ENCODE assay signal across 17 cellular contexts in genomic region chr17:63282455-63282854, GRCh38.
DNase-seq lines count a peak whose midpoint lies in the region; ATAC-seq, FAIRE-seq and TF ChIP-seq lines count a peak whose summit lies in the region.
"Had no signal": no experiment of that assay in that cellular context is flagged by ENCODE, and none has a peak within 500 bp of the region (broad histone marks: within the 10 kb centered on the region; RNA-seq: fewer than 3 reads in every experiment).

No MANE protein-coding gene starts in this region.

- TF ChIP-seq RAD21 in GM12878 (IDR thresholded peaks at IDR 0.05; ENCODE audit: insufficient read depth, low read depth, low read length): no peak

- H3K27me3 Mint-ChIP-seq in WTC11 (ENCODE audit: low read depth): no peaks in the 10 kb centered on the region
- H3K27me3 Mint-ChIP-seq: T-cell had no signal

- RAD21 ChIA-PET in GM12878 (lab: Charles Lee; ENCODE audit: unreplicated experiment): no interaction called here

- H3K4me2 ChIP-seq in GM12878 (ENCODE audit: control insufficient read depth, insufficient read depth): no peak overlapping the region
- H3K4me2 ChIP-seq: BLaER1 had no signal

- H3K9me3 ChIP-seq in GM12878 (replicated peaks; ENCODE audit: control insufficient read depth, insufficient read depth, low read length): no peaks in the 10 kb centered on the region; the same call in 2 of the 3 replicates

- intact Hi-C loops in GM12878 (cut with micrococcal nuclease; ENCODE audit: unreplicated experiment): no loop called here

- H3K4me3 Mint-ChIP-seq in WTC11: no peak overlapping the region
- H3K4me3 Mint-ChIP-seq: T-cell had no signal

- DNase-seq in GM12878 (ENCODE audit: low read depth, low spot score) (no peak), caudate nucleus (lab: John Stamatoyannopoulos, UW) (no peak), NCI-H345 treated with DMSO at 0.1 percent for 48 hours (lab: John Stamatoyannopoulos, UW; ENCODE audit: unreplicated experiment) (no peak), WTC11 (ENCODE audit: low spot score) (no peak)
- DNase-seq: brain microvascular endothelial cell, KBM-7, left colon, NCI-H146, NCI-H510A, T-cell had no signal

- CTCF ChIA-PET in GM12878 (lab: Yijun Ruan, JAX): no interaction called here
- CTCF ChIA-PET in WTC11 (lab: Charles Lee): no interaction called here

- H3K27ac Mint-ChIP-seq in WTC11: no peak overlapping the region
- H3K27ac Mint-ChIP-seq: T-cell had no signal

- H3K36me3 ChIP-seq in GM12878 (ENCODE audit: control insufficient read depth in 2 of 2, insufficient read depth in 2 of 2, low read length in 1 of 2): no peaks in the 10 kb centered on the region
- H3K36me3 ChIP-seq: BLaER1, brain microvascular endothelial cell had no signal

- POLR2A ChIA-PET in GM12878 (lab: Charles Lee) (no interaction called here), WTC11 (lab: Charles Lee) (no interaction called here)

- ATAC-seq in GM18858 (IDR thresholded peaks at IDR 0.05; ENCODE audit: unreplicated experiment): peak; percentile 57
- peak; percentile 47 for ATAC-seq in GM21529 (IDR thresholded peaks at IDR 0.05; ENCODE audit: unreplicated experiment)
- peak; percentile 57 for ATAC-seq in HG03196 (IDR thresholded peaks at IDR 0.05; ENCODE audit: unreplicated experiment)
- ATAC-seq in GM12878: peak; percentile 79
- no peak for ATAC-seq in WTC11
- ATAC-seq: activated naive CD4-positive, alpha-beta T cell treated with anti-CD3 and anti-CD28 coated beads, Interleukin-2, amount 50 U/mL, for 72 hours; left colon; T-cell had no signal

- H2AFZ ChIP-seq in GM12878 (ENCODE audit: control insufficient read depth, low read depth, low read length): no peak overlapping the region
- H2AFZ ChIP-seq: parathyroid adenoma had no signal

- peaks cover 30% of the 10 kb centered on the region for H3K36me3 Mint-ChIP-seq in WTC11

- H3K4me1 Mint-ChIP-seq in WTC11: no peaks in the 10 kb centered on the region

- no peak for FAIRE-seq in GM12878 (lab: Jason Lieb, UNC)

- no peak overlapping the region for H3K9ac ChIP-seq in GM12878 (ENCODE audit: control insufficient read depth, insufficient read depth, low read length)
- H3K9ac ChIP-seq: BLaER1, parathyroid adenoma had no signal

- TF ChIP-seq EP300 in GM12878 (IDR thresholded peaks at IDR 0.05; ENCODE audit: borderline replicate concordance in 1 of 2, control insufficient read depth in 1 of 2, low read depth in 2 of 2, low read length in 2 of 2): no peak

- in situ Hi-C loops in GM12878 (cut with MboI): no loop called here

- H4K20me1 ChIP-seq in GM12878 (ENCODE audit: control insufficient read depth, insufficient read depth): no peaks in the 10 kb centered on the region
- H4K20me1 ChIP-seq: BLaER1 had no signal

- WGBS in GM12878 (ENCODE audit: insufficient coverage, insufficient replicate concordance, low lambda C conversion rate, missing lambda C conversion rate): 38% methylated on average over 4 of the region's 4 CpGs

- no peak overlapping the region for H3K4me3 ChIP-seq in GM12878
- H3K4me3 ChIP-seq: BLaER1, suprapubic skin had no signal

- H3K27me3 ChIP-seq in GM12878 (replicated peaks in 1 of 2; ENCODE audit: control insufficient read depth in 2 of 2, insufficient read depth in 2 of 2, low read length in 1 of 2): no peaks in the 10 kb centered on the region; a peak in 1 of 4 replicates
- H3K27me3 ChIP-seq: BLaER1, brain microvascular endothelial cell, suprapubic skin had no signal

- no peak for TF ChIP-seq POLR2A in GM12878 (IDR thresholded peaks at IDR 0.05; ENCODE audit: low read depth, low read length)

- BruUV-seq in GM12878 (replicated peaks; lab: Mats Ljungman, UMichigan): no TSS peak

- peaks cover 7% of the 10 kb centered on the region for H3K4me1 ChIP-seq in GM12878 (ENCODE audit: control insufficient read depth, insufficient read depth, low read length)
- H3K4me1 ChIP-seq: BLaER1, parathyroid adenoma, suprapubic skin had no signal

- peaks cover 40% of the 10 kb centered on the region for H3K9me3 Mint-ChIP-seq in WTC11

- no peak for TF ChIP-seq CTCF in GM12878 (IDR thresholded peaks at IDR 0.05 in 2 of 3, conservative IDR thresholded peaks at IDR 0.05 in 1 of 3; ENCODE audit: control insufficient read depth in 2 of 3, extremely low read depth in 1 of 3, insufficient read depth in 1 of 3, low read depth in 3 of 3, low read length in 3 of 3)
- TF ChIP-seq CTCF in WTC11 (IDR thresholded peaks at IDR 0.05): no peak

- SMC1A ChIA-PET in GM12878 (lab: Charles Lee; ENCODE audit: uncharacterized antibody, unreplicated experiment): no interaction called here

- H3K79me2 ChIP-seq in GM12878 (ENCODE audit: control insufficient read depth, insufficient read depth, low read length): no peaks in the 10 kb centered on the region

- H3K27ac ChIP-seq in GM12878 (ENCODE audit: control insufficient read depth, insufficient read depth) (no peak overlapping the region), caudate nucleus (ENCODE audit: low read depth, low read length) (no peak overlapping the region)
- H3K27ac ChIP-seq: BLaER1, brain microvascular endothelial cell, parathyroid adenoma, suprapubic skin had no signal

TF ChIP-seq in GM12878, 131 proteins besides CTCF, POLR2A, EP300 and RAD21 (continues in another document):
- no peak for TF ChIP-seq CBFB (IDR thresholded peaks at IDR 0.05; ENCODE audit: low read depth)
- no peak for TF ChIP-seq PAX8 (IDR thresholded peaks at IDR 0.05)
- no peak for TF ChIP-seq SMAD1 (IDR thresholded peaks at IDR 0.05; ENCODE audit: low read depth, partially characterized antibody)
- TF ChIP-seq IRF3 (IDR thresholded peaks at IDR 0.05): no peak
- no peak for TF ChIP-seq PKNOX1 (IDR thresholded peaks at IDR 0.05)
- peak; percentile 11; the same call in 1 of the 2 replicates for TF ChIP-seq JUNB (IDR thresholded peaks at IDR 0.05)
- TF ChIP-seq IKZF1 (conservative IDR thresholded peaks at IDR 0.05): no peak

TF ChIP-seq in WTC11, 78 proteins besides CTCF, POLR2A, EP300 and RAD21:
- TF ChIP-seq SMAD3 (CRISPR knock-in tag; IDR thresholded peaks at IDR 0.05; ENCODE audit: borderline replicate concordance): no peak
